ENCODE assay signal across 8 cellular contexts in the genomic region with DNA sequence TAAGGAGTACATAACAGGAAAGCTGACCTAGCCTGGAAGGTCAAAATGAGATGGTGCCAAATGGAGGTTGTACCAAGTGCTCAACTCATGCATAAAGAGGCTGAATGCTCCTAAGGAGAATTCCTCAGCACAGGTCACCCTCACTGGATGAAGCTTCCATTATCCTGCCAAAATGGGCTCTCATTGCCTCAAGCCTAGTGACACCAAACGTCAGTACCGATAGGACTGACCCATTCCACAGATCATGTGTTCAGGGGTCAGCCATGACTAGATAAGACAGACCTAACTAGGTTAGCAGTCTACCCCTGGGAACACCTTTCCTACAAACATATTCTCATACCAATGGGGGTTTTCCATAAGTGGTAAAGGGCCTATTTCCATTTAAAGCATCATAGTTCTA.
"Had no signal": no experiment of that assay in that cellular context is flagged by ENCODE, and none has a peak within 500 bp of the region (broad histone marks: within the 10 kb centered on the region; RNA-seq: fewer than 3 reads in every experiment).

No MANE protein-coding gene starts in this region.

- ATAC-seq: HCT116, HepG2 had no signal

- DNase-seq: GM23248, GOT3, H7, KBM-7 had no signal

- FAIRE-seq: HepG2 had no signal

- H3K4me3 ChIP-seq: GM23248, HAP-1 had no signal

- H2AFZ ChIP-seq: GM23248 had no signal

- H3K27ac ChIP-seq: GM23248, HL-60 had no signal

- H3K9me3 ChIP-seq: HAP-1 had no signal

- H3K9ac ChIP-seq: GM23248 had no signal

- H3K36me3 ChIP-seq: HAP-1 had no signal

- H3K4me1 ChIP-seq: HAP-1 had no signal
